ENCODE assay signal across 13 cellular contexts in the genomic region with DNA sequence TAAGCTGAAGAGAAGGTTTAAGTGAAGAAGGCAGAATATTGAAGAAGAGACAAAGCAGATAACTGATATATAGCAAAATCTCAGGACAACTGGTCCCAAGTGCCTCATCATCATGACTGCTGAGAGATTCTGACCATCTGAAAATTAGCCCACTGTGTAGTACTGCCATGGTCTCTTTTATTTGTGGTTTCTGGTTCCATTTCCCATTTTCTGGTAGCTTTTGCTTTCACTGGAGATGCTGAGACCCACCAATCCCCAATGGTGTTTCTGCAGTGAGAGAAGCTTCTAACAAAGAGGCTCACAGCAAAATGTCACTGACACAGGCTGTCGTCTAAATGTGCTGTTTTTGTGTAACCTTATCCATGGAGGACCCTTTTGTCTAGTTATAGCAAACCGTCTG.
DNase-seq lines count a peak whose midpoint lies in the region; ATAC-seq and TF ChIP-seq lines count a peak whose summit lies in the region.
"Had no signal": no experiment of that assay in that cellular context is flagged by ENCODE, and none has a peak within 500 bp of the region (broad histone marks: within the 10 kb centered on the region; RNA-seq: fewer than 3 reads in every experiment).

No MANE protein-coding gene starts in this region.

- TF ChIP-seq EP300 in upper lobe of left lung (IDR thresholded peaks at IDR 0.05) = no peak

- peaks cover 20% of the 10 kb centered on the region for H3K27me3 Mint-ChIP-seq in activated CD4-positive, alpha-beta T cell treated with anti-CD3 and anti-CD28 coated beads, Interleukin-2, amount 10 ng/mL, durations not matched to agents 24 days and 14 days
- no peaks in the 10 kb centered on the region for H3K27me3 Mint-ChIP-seq in memory B cell
- H3K27me3 Mint-ChIP-seq: B cell had no signal

- no peaks in the 10 kb centered on the region for H3K36me3 Mint-ChIP-seq in activated CD4-positive, alpha-beta T cell treated with anti-CD3 and anti-CD28 coated beads, Interleukin-2, amount 10 ng/mL, durations not matched to agents 24 days and 14 days (ENCODE audit: low read depth)
- H3K36me3 Mint-ChIP-seq in memory B cell = peaks cover 4% of the 10 kb centered on the region
- H3K36me3 Mint-ChIP-seq: CD8-positive, alpha-beta T cell had no signal

- H3K4me3 ChIP-seq in upper lobe of left lung = no peak overlapping the region
- H3K4me3 ChIP-seq: BLaER1 treated with 17β-estradiol and CSF1 and Interleukin-3, amounts not matched to agents 10 nM and 100 nM had no signal

- 81 to 84% methylated on average over 2 of the region's 2 CpGs for WGBS in upper lobe of left lung, 2 donors

- ATAC-seq in memory B cell (ENCODE audit: low read depth) = peak; percentile 71
- no peak for ATAC-seq in upper lobe of left lung (ENCODE audit: low FRiP score in 2 of 2)
- ATAC-seq: CD8-positive, alpha-beta T cell had no signal

- intact Hi-C loops in activated CD4-positive, alpha-beta T cell treated with anti-CD3 and anti-CD28 coated beads, Interleukin-2, amount 10 ng/mL, durations not matched to agents 24 days and 14 days (cut with micrococcal nuclease) = no loop called here

- H3K9me3 ChIP-seq in upper lobe of left lung = no peaks in the 10 kb centered on the region
- H3K9me3 ChIP-seq: BLaER1 treated with 17β-estradiol and CSF1 and Interleukin-3, amounts not matched to agents 10 nM and 100 nM had no signal

- H3K27ac ChIP-seq in upper lobe of left lung = no peak overlapping the region
- H3K27ac ChIP-seq: BLaER1 treated with 17β-estradiol and CSF1 and Interleukin-3, amounts not matched to agents 10 nM and 100 nM had no signal

- TF ChIP-seq CTCF in upper lobe of left lung (IDR thresholded peaks at IDR 0.05) = no peak

- H3K27ac Mint-ChIP-seq in activated CD4-positive, alpha-beta T cell treated with anti-CD3 and anti-CD28 coated beads, Interleukin-2, amount 10 ng/mL, durations not matched to agents 24 days and 14 days = no peak overlapping the region
- H3K27ac Mint-ChIP-seq in memory B cell = no peak overlapping the region
- H3K27ac Mint-ChIP-seq: B cell, H9 had no signal

- H3K36me3 ChIP-seq in upper lobe of left lung = no peaks in the 10 kb centered on the region
- H3K36me3 ChIP-seq: BLaER1 treated with 17β-estradiol and CSF1 and Interleukin-3, amounts not matched to agents 10 nM and 100 nM had no signal

- H3K4me1 Mint-ChIP-seq in activated CD4-positive, alpha-beta T cell treated with anti-CD3 and anti-CD28 coated beads, Interleukin-2, amount 10 ng/mL, durations not matched to agents 24 days and 14 days = no peaks in the 10 kb centered on the region
- peaks cover 22% of the 10 kb centered on the region for H3K4me1 Mint-ChIP-seq in memory B cell
- H3K4me1 Mint-ChIP-seq: H9 had no signal

- no peak for TF ChIP-seq POLR2A in upper lobe of left lung (IDR thresholded peaks at IDR 0.05)

- no peaks in the 10 kb centered on the region for H3K27me3 ChIP-seq in upper lobe of left lung
- H3K27me3 ChIP-seq: BLaER1 treated with 17β-estradiol and CSF1 and Interleukin-3, amounts not matched to agents 10 nM and 100 nM had no signal

- H3K4me1 ChIP-seq in upper lobe of left lung = no peaks in the 10 kb centered on the region
- H3K4me1 ChIP-seq: BLaER1 treated with 17β-estradiol and CSF1 and Interleukin-3, amounts not matched to agents 10 nM and 100 nM had no signal

- DNase-seq in activated CD4-positive, alpha-beta T cell treated with anti-CD3 and anti-CD28 coated beads, Interleukin-2, amount 10 ng/mL, durations not matched to agents 24 days and 14 days = peak; percentile 43
- DNase-seq in activated CD4-positive, alpha-beta T cell treated with anti-CD3 and anti-CD28 coated beads for 4 hours = no peak
- peak; percentile 51 for DNase-seq in MV-4-11 (lab: John Stamatoyannopoulos, UW)
- DNase-seq in memory B cell (ENCODE audit: low spot score in 2 of 2) = no peak
- DNase-seq in upper lobe of left lung = no peak
- DNase-seq in activated naive CD4-positive, alpha-beta T cell (lab: John Stamatoyannopoulos, UW) = no peak
- DNase-seq: Calu3; CD8-positive, alpha-beta T cell; DMS79 treated with DMSO at 0.1 percent for 48 hours; GF-D8; H9 had no signal

- H3K9me3 Mint-ChIP-seq in activated CD4-positive, alpha-beta T cell treated with anti-CD3 and anti-CD28 coated beads, Interleukin-2, amount 10 ng/mL, durations not matched to agents 24 days and 14 days = peaks cover 5% of the 10 kb centered on the region
- H3K9me3 Mint-ChIP-seq in memory B cell = no peaks in the 10 kb centered on the region
- H3K9me3 Mint-ChIP-seq: CD8-positive, alpha-beta T cell; H9 had no signal

- no peak overlapping the region for H3K4me3 Mint-ChIP-seq in activated CD4-positive, alpha-beta T cell treated with anti-CD3 and anti-CD28 coated beads, Interleukin-2, amount 10 ng/mL, durations not matched to agents 24 days and 14 days
- H3K4me3 Mint-ChIP-seq in memory B cell = no peak overlapping the region
- H3K4me3 Mint-ChIP-seq: B cell; CD8-positive, alpha-beta T cell; H9 had no signal

Comparison
In these comparisons a context has a peak if more than half of its experiments do, and no peak if none do; other contexts are left out.
1. DNase-seq: peak in activated CD4-positive, alpha-beta T cell treated with anti-CD3 and anti-CD28 coated beads, Interleukin-2, amount 10 ng/mL, durations not matched to agents 24 days and 14 days (single experiment) and MV-4-11 (single experiment); none in activated CD4-positive, alpha-beta T cell treated with anti-CD3 and anti-CD28 coated beads for 4 hours (0 of 2), memory B cell (0 of 2), upper lobe of left lung (0 of 2) and activated naive CD4-positive, alpha-beta T cell (0 of 4).